ENCODE assay signal across 9 cellular contexts in genomic region chr2:121897335-121897970, GRCh38.
DNase-seq lines count a peak whose midpoint lies in the region; ATAC-seq, FAIRE-seq and TF ChIP-seq lines count a peak whose summit lies in the region.
"Had no signal": no experiment of that assay in that cellular context is flagged by ENCODE, and none has a peak within 500 bp of the region (broad histone marks: within the 10 kb centered on the region; RNA-seq: fewer than 3 reads in every experiment).

No MANE protein-coding gene starts in this region.

- H3K27ac Mint-ChIP-seq in WTC11: no peak overlapping the region
- H3K27ac Mint-ChIP-seq in nephron progenitor cell: no peak overlapping the region
- no peak overlapping the region for H3K27ac Mint-ChIP-seq in T-helper 17 cell
- H3K27ac Mint-ChIP-seq: memory B cell had no signal

- H3K27ac ChIP-seq in colonic mucosa: no peak overlapping the region

- no peak overlapping the region for H3K9ac ChIP-seq in colonic mucosa (ENCODE audit: low read depth in 2 of 2, low read length in 2 of 2)

- no peaks in the 10 kb centered on the region for H3K36me3 ChIP-seq in colonic mucosa

- H3K27me3 Mint-ChIP-seq in WTC11 (ENCODE audit: low read depth) (no peaks in the 10 kb centered on the region), nephron progenitor cell (ENCODE audit: low read depth, poor library complexity) (peaks cover 7% of the 10 kb centered on the region), T-helper 17 cell (peaks cover 23% of the 10 kb centered on the region)

- H3K4me3 ChIP-seq in NB4 (ENCODE audit: low read depth, low read length) (no peak overlapping the region), colonic mucosa (no peak overlapping the region)

- H3K4me1 Mint-ChIP-seq in WTC11: no peaks in the 10 kb centered on the region
- peaks cover 12% of the 10 kb centered on the region for H3K4me1 Mint-ChIP-seq in nephron progenitor cell
- H3K4me1 Mint-ChIP-seq in T-helper 17 cell: peaks cover 3% of the 10 kb centered on the region
- H3K4me1 Mint-ChIP-seq: memory B cell had no signal

- intact Hi-C loops in colonic mucosa (cut with DNase I): no loop called here

- H3K9me3 ChIP-seq in colonic mucosa (no peaks in the 10 kb centered on the region), T-helper 17 cell (ENCODE audit: control insufficient read depth, low read length, poor library complexity, severe bottlenecking) (no peaks in the 10 kb centered on the region)

- H3K4me1 ChIP-seq in colonic mucosa: no peaks in the 10 kb centered on the region

- TF ChIP-seq CTCF in NB4 (IDR thresholded peaks at IDR 0.05; ENCODE audit: low read depth, low read length): peak; percentile 89
- TF ChIP-seq CTCF in WTC11 (IDR thresholded peaks at IDR 0.05): no peak
- TF ChIP-seq CTCF in nephron progenitor cell (IDR thresholded peaks at IDR 0.05): peak; percentile 44
- no peak for TF ChIP-seq CTCF in colonic mucosa (IDR thresholded peaks at IDR 0.05)

- peak; percentile 57 for FAIRE-seq in GM12891 (lab: Jason Lieb, UNC)

- POLR2A ChIA-PET in WTC11 (lab: Charles Lee): no interaction called here

- peak; percentile 23 to 33 for DNase-seq in AML-193 (lab: John Stamatoyannopoulos, UW)
- peak; percentile 72 for DNase-seq in GM12891 (ENCODE audit: insufficient read length, low spot score)
- peak; percentile 62 for DNase-seq in NB4 (ENCODE audit: low read depth)
- no peak for DNase-seq in WTC11 (ENCODE audit: low spot score)
- DNase-seq in nephron progenitor cell: peak; percentile 19
- DNase-seq in colonic mucosa: no peak
- no peak for DNase-seq in T-helper 17 cell

- CTCF ChIA-PET in WTC11 (lab: Charles Lee): interaction anchor here (0.6 to 2.3 kb wide), 19 partner anchors 9 to 294 kb away, joined by 3 to 20 read pairs (median 4); no protein-coding TSS in a partner anchor

- H3K9me3 Mint-ChIP-seq in WTC11 (0 out of 2 replicates have a peak, but pooled peaks cover 3% of the 10 kb centered on the region), nephron progenitor cell (peaks cover 4% of the 10 kb centered on the region)
- H3K9me3 Mint-ChIP-seq: memory B cell had no signal

- peak; percentile 73 for ATAC-seq in HG02571 (IDR thresholded peaks at IDR 0.05; ENCODE audit: unreplicated experiment)
- ATAC-seq in WTC11: peak; percentile 62
- ATAC-seq in T-helper 17 cell: no peak

- no peaks in the 10 kb centered on the region for H3K36me3 Mint-ChIP-seq in WTC11
- H3K36me3 Mint-ChIP-seq in nephron progenitor cell (ENCODE audit: low read depth): no peaks in the 10 kb centered on the region
- no peaks in the 10 kb centered on the region for H3K36me3 Mint-ChIP-seq in T-helper 17 cell (ENCODE audit: low read depth)
- H3K36me3 Mint-ChIP-seq: memory B cell had no signal

- H3K4me3 Mint-ChIP-seq in WTC11 (no peak overlapping the region), nephron progenitor cell (no peak overlapping the region), T-helper 17 cell (no peak overlapping the region)
- H3K4me3 Mint-ChIP-seq: memory B cell had no signal

- no peak for TF ChIP-seq POLR2A in GM12891 (IDR thresholded peaks at IDR 0.05; ENCODE audit: low read depth, low read length)
- no peak for TF ChIP-seq POLR2A in NB4 (IDR thresholded peaks at IDR 0.05; ENCODE audit: extremely low read depth, insufficient read length)

- no peaks in the 10 kb centered on the region for H3K27me3 ChIP-seq in colonic mucosa

TF ChIP-seq in GM12891, 5 proteins besides CTCF, POLR2A, EP300 and RAD21:
- TF ChIP-seq SPI1 (IDR thresholded peaks at IDR 0.05; ENCODE audit: low read depth, low read length): no peak
- no peak for TF ChIP-seq TAF1 (IDR thresholded peaks at IDR 0.05; ENCODE audit: low read depth, low read length)
- TF ChIP-seq PAX5 (IDR thresholded peaks at IDR 0.05; ENCODE audit: insufficient read depth, low read length, severe bottlenecking): no peak
- TF ChIP-seq POU2F2 (IDR thresholded peaks at IDR 0.05; ENCODE audit: low read depth, low read length): no peak
- no peak for TF ChIP-seq POLR2AphosphoS5 (IDR thresholded peaks at IDR 0.05; ENCODE audit: low read depth, low read length)

TF ChIP-seq in WTC11, 78 proteins besides CTCF, POLR2A, EP300 and RAD21:
- TF ChIP-seq ZNF532 (CRISPR knock-in tag; IDR thresholded peaks at IDR 0.05; ENCODE audit: borderline replicate concordance) (no peak), E2F4 (CRISPR knock-in tag; IDR thresholded peaks at IDR 0.05; ENCODE audit: borderline replicate concordance, low read depth) (no peak), TCF7 (CRISPR knock-in tag; IDR thresholded peaks at IDR 0.05; ENCODE audit: low read depth) (no peak), SMAD3 (CRISPR knock-in tag; IDR thresholded peaks at IDR 0.05; ENCODE audit: borderline replicate concordance) (no peak), NR3C1 (CRISPR knock-in tag; conservative IDR thresholded peaks at IDR 0.05; ENCODE audit: low read depth) (no peak), ESRRA (CRISPR knock-in tag; IDR thresholded peaks at IDR 0.05; ENCODE audit: borderline replicate concordance) (no peak), ELF4 (CRISPR knock-in tag; IDR thresholded peaks at IDR 0.05; ENCODE audit: low read depth) (no peak), ZNF219 (CRISPR knock-in tag; IDR thresholded peaks at IDR 0.05; ENCODE audit: borderline replicate concordance) (no peak), SMAD4 (CRISPR knock-in tag; IDR thresholded peaks at IDR 0.05) (no peak), SP1 (CRISPR knock-in tag; conservative IDR thresholded peaks at IDR 0.05) (no peak), NR1H2 (CRISPR knock-in tag; IDR thresholded peaks at IDR 0.05) (no peak)
- TF ChIP-seq, protein P1, sequence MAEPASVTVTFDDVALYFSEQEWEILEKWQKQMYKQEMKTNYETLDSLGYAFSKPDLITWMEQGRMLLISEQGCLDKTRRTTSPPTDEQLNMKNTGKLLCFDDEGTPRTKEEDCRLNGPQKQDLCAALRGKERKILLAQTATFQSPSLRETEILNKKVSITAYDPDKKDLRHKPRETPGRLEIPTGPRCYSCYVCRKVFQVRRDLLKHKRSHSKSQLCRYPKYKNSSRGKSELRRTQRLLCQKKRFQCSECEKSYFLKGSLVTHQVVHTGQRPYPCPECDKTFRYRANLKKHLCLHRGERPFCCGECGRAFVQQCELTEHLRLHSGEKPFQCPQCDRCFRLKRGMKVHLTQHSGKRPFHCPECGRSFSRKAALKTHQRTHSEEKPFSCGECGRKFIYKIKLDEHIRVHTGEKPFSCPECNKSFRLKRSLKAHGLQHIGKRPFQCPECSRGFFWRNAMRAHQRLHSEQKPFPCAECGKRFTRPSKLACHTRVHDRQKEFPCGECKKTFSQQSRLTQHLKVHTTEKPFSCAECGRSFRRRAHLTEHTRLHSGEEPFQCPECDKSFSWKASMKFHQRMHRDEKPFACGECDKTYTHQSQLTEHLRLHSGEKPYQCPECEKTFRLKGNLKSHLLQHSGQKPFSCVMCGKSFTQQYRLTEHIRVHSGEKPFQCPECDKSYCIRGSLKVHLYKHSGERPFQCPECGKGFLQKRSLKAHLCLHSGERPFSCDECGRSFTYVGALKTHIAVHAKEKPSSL (CRISPR knock-in tag; conservative IDR thresholded peaks at IDR 0.05): no peak
- TF ChIP-seq, protein P2, sequence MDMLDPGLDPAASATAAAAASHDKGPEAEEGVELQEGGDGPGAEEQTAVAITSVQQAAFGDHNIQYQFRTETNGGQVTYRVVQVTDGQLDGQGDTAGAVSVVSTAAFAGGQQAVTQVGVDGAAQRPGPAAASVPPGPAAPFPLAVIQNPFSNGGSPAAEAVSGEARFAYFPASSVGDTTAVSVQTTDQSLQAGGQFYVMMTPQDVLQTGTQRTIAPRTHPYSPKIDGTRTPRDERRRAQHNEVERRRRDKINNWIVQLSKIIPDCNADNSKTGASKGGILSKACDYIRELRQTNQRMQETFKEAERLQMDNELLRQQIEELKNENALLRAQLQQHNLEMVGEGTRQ (CRISPR knock-in tag; IDR thresholded peaks at IDR 0.05): no peak

Comparison
In these comparisons a context has a peak if more than half of its experiments do, and no peak if none do; other contexts are left out.
1. DNase-seq: peak in AML-193 (2 of 2), GM12891 (single experiment), NB4 (single experiment) and nephron progenitor cell (single experiment); none in WTC11 (single experiment), colonic mucosa (single experiment) and T-helper 17 cell (0 of 3).
2. CTCF ChIP-seq: peak in NB4 (single experiment) and nephron progenitor cell (single experiment); none in WTC11 (single experiment) and colonic mucosa (single experiment).